Comparison of ENCODE assay signal across 1 cellular context in the genomic region with DNA sequence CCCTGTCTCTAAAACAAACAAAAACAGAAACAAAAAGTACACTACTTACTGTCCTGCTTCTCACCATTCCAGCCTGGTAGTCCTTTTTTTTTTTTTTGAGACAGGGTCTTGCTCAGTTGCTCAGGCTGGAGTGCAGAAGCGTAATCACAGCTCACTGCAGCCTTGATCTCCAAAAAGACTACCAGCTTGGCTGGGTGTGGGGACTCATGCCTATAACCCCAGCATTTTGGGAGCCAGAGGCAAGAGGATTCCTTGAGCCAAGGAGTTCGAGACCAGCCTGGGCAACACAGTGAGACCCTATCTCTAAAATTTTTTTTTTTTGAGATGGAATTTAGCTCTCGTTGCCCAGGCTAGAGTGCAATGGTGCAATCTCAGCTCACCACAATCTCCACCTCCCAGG.
TF ChIP-seq lines count a peak whose summit lies in the region.

No MANE protein-coding gene starts in this region.

TF ChIP-seq in liver, 16 proteins besides CTCF, POLR2A, EP300 and RAD21:
- TF ChIP-seq YY1 (IDR thresholded peaks at IDR 0.05) (no peak), FOXA1 (IDR thresholded peaks at IDR 0.05) (no peak), EGR1 (IDR thresholded peaks at IDR 0.05; ENCODE audit: low read depth in 2 of 2) (no peak), HNF4G (IDR thresholded peaks at IDR 0.05) (no peak), NR2F2 (IDR thresholded peaks at IDR 0.05) (no peak), HNF4A (conservative IDR thresholded peaks at IDR 0.05) (no peak), JUND (IDR thresholded peaks at IDR 0.05) (no peak), SP1 (IDR thresholded peaks at IDR 0.05) (no peak), TAF1 (conservative IDR thresholded peaks at IDR 0.05) (no peak)
- TF ChIP-seq, protein P1, sequence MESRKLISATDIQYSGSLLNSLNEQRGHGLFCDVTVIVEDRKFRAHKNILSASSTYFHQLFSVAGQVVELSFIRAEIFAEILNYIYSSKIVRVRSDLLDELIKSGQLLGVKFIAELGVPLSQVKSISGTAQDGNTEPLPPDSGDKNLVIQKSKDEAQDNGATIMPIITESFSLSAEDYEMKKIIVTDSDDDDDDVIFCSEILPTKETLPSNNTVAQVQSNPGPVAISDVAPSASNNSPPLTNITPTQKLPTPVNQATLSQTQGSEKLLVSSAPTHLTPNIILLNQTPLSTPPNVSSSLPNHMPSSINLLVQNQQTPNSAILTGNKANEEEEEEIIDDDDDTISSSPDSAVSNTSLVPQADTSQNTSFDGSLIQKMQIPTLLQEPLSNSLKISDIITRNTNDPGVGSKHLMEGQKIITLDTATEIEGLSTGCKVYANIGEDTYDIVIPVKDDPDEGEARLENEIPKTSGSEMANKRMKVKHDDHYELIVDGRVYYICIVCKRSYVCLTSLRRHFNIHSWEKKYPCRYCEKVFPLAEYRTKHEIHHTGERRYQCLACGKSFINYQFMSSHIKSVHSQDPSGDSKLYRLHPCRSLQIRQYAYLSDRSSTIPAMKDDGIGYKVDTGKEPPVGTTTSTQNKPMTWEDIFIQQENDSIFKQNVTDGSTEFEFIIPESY (IDR thresholded peaks at IDR 0.05): no peak
- TF ChIP-seq, protein P2, sequence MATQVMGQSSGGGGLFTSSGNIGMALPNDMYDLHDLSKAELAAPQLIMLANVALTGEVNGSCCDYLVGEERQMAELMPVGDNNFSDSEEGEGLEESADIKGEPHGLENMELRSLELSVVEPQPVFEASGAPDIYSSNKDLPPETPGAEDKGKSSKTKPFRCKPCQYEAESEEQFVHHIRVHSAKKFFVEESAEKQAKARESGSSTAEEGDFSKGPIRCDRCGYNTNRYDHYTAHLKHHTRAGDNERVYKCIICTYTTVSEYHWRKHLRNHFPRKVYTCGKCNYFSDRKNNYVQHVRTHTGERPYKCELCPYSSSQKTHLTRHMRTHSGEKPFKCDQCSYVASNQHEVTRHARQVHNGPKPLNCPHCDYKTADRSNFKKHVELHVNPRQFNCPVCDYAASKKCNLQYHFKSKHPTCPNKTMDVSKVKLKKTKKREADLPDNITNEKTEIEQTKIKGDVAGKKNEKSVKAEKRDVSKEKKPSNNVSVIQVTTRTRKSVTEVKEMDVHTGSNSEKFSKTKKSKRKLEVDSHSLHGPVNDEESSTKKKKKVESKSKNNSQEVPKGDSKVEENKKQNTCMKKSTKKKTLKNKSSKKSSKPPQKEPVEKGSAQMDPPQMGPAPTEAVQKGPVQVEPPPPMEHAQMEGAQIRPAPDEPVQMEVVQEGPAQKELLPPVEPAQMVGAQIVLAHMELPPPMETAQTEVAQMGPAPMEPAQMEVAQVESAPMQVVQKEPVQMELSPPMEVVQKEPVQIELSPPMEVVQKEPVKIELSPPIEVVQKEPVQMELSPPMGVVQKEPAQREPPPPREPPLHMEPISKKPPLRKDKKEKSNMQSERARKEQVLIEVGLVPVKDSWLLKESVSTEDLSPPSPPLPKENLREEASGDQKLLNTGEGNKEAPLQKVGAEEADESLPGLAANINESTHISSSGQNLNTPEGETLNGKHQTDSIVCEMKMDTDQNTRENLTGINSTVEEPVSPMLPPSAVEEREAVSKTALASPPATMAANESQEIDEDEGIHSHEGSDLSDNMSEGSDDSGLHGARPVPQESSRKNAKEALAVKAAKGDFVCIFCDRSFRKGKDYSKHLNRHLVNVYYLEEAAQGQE (IDR thresholded peaks at IDR 0.05): no peak
- TF ChIP-seq, protein P3, sequence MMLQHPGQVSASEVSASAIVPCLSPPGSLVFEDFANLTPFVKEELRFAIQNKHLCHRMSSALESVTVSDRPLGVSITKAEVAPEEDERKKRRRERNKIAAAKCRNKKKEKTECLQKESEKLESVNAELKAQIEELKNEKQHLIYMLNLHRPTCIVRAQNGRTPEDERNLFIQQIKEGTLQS (IDR thresholded peaks at IDR 0.05): no peak
- TF ChIP-seq, protein P4, sequence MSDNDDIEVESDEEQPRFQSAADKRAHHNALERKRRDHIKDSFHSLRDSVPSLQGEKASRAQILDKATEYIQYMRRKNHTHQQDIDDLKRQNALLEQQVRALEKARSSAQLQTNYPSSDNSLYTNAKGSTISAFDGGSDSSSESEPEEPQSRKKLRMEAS (IDR thresholded peaks at IDR 0.05): no peak
